ENCODE assay signal across 1 cellular context in the genomic region with DNA sequence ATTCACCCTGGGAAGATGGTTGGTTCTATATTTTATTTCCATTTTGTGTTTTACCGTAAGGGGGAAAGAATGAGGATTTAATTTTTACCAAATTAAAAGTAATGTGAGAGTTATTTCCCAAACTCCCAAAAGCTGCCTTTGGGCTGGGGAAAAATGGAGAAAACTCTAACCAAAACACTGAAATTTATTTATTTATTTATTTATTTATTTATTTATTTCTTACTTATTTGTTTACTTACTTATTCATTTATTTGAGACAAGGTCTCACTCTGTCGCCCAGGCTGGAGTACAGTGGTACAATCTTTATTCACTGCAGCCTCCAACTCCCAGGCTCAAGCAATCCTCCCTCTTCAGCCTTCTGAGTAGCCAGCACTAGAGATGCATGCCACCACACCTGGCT.
TF ChIP-seq lines count a peak whose summit lies in the region.

No MANE protein-coding gene starts in this region.

TF ChIP-seq in HEK293, 187 proteins besides CTCF, POLR2A, EP300 and RAD21 (continued from another document and continues in another):
- TF ChIP-seq, protein P1, sequence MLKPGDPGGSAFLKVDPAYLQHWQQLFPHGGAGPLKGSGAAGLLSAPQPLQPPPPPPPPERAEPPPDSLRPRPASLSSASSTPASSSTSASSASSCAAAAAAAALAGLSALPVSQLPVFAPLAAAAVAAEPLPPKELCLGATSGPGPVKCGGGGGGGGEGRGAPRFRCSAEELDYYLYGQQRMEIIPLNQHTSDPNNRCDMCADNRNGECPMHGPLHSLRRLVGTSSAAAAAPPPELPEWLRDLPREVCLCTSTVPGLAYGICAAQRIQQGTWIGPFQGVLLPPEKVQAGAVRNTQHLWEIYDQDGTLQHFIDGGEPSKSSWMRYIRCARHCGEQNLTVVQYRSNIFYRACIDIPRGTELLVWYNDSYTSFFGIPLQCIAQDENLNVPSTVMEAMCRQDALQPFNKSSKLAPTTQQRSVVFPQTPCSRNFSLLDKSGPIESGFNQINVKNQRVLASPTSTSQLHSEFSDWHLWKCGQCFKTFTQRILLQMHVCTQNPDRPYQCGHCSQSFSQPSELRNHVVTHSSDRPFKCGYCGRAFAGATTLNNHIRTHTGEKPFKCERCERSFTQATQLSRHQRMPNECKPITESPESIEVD (tag by site-specific recombination; IDR thresholded peaks at IDR 0.05): no peak
- TF ChIP-seq ZNF664 (tag by site-specific recombination; IDR thresholded peaks at IDR 0.05): peak; percentile 65; the same call in 1 of the 2 replicates
- peak; percentile 23; the same call in 1 of the 2 replicates for TF ChIP-seq OVOL3 (tag by site-specific recombination; IDR thresholded peaks at IDR 0.05)
- peak; percentile 41; the same call in 1 of the 2 replicates for TF ChIP-seq GLI2 (tag by site-specific recombination; IDR thresholded peaks at IDR 0.05; ENCODE audit: borderline replicate concordance, low read depth)
- TF ChIP-seq ZNF747 (tag by site-specific recombination; IDR thresholded peaks at IDR 0.05): no peak
- peak; percentile 69; the same call in 1 of the 2 replicates for TF ChIP-seq ZNF354C (tag by site-specific recombination; IDR thresholded peaks at IDR 0.05; ENCODE audit: borderline replicate concordance, low read depth)
- no peak for TF ChIP-seq KLF10 (tag by site-specific recombination; IDR thresholded peaks at IDR 0.05)
- TF ChIP-seq ZNF433 (tag by site-specific recombination; IDR thresholded peaks at IDR 0.05; ENCODE audit: low read depth): peak; percentile 65
- TF ChIP-seq SP3 (tag by site-specific recombination; IDR thresholded peaks at IDR 0.05): no peak
- peak; percentile 40; the same call in 1 of the 2 replicates for TF ChIP-seq ZNF629 (tag by site-specific recombination; IDR thresholded peaks at IDR 0.05)
- peak; percentile 63; the same call in 1 of the 2 replicates for TF ChIP-seq ZFP37 (tag by site-specific recombination; IDR thresholded peaks at IDR 0.05)
- no peak for TF ChIP-seq ZNF544 (tag by site-specific recombination; IDR thresholded peaks at IDR 0.05)
- no peak for TF ChIP-seq TRIM28 (IDR thresholded peaks at IDR 0.05; ENCODE audit: borderline replicate concordance, low read length)
- TF ChIP-seq ZNF561 (tag by site-specific recombination; IDR thresholded peaks at IDR 0.05; ENCODE audit: borderline replicate concordance): no peak
- no peak for TF ChIP-seq ZNF324 (tag by site-specific recombination; IDR thresholded peaks at IDR 0.05)
- no peak for TF ChIP-seq ZNF157 (tag by site-specific recombination; IDR thresholded peaks at IDR 0.05)
- TF ChIP-seq SETDB1 (IDR thresholded peaks at IDR 0.05; ENCODE audit: insufficient read length, low read length): no peak
- no peak for TF ChIP-seq ZBTB21 (tag by site-specific recombination; IDR thresholded peaks at IDR 0.05)
- no peak for TF ChIP-seq ZNF24 (tag by site-specific recombination; IDR thresholded peaks at IDR 0.05)
- TF ChIP-seq, protein P2, sequence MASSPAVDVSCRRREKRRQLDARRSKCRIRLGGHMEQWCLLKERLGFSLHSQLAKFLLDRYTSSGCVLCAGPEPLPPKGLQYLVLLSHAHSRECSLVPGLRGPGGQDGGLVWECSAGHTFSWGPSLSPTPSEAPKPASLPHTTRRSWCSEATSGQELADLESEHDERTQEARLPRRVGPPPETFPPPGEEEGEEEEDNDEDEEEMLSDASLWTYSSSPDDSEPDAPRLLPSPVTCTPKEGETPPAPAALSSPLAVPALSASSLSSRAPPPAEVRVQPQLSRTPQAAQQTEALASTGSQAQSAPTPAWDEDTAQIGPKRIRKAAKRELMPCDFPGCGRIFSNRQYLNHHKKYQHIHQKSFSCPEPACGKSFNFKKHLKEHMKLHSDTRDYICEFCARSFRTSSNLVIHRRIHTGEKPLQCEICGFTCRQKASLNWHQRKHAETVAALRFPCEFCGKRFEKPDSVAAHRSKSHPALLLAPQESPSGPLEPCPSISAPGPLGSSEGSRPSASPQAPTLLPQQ (tag by site-specific recombination; IDR thresholded peaks at IDR 0.05): no peak
- TF ChIP-seq ZNF366 (tag by site-specific recombination; conservative IDR thresholded peaks at IDR 0.05): no peak
- no peak for TF ChIP-seq ZNF133 (tag by site-specific recombination; IDR thresholded peaks at IDR 0.05)
- TF ChIP-seq, protein P3, sequence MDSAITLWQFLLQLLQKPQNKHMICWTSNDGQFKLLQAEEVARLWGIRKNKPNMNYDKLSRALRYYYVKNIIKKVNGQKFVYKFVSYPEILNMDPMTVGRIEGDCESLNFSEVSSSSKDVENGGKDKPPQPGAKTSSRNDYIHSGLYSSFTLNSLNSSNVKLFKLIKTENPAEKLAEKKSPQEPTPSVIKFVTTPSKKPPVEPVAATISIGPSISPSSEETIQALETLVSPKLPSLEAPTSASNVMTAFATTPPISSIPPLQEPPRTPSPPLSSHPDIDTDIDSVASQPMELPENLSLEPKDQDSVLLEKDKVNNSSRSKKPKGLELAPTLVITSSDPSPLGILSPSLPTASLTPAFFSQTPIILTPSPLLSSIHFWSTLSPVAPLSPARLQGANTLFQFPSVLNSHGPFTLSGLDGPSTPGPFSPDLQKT (IDR thresholded peaks at IDR 0.05; ENCODE audit: borderline replicate concordance, low read depth, low read length): no peak
- no peak for TF ChIP-seq ZNF707 (tag by site-specific recombination; IDR thresholded peaks at IDR 0.05)
- TF ChIP-seq ZNF19 (tag by site-specific recombination; IDR thresholded peaks at IDR 0.05; ENCODE audit: low read depth): 0 out of 2 replicates have a peak, but pooled peaks have one; percentile 34
- no peak for TF ChIP-seq ZNF596 (tag by site-specific recombination; IDR thresholded peaks at IDR 0.05)
- TF ChIP-seq, protein P4, sequence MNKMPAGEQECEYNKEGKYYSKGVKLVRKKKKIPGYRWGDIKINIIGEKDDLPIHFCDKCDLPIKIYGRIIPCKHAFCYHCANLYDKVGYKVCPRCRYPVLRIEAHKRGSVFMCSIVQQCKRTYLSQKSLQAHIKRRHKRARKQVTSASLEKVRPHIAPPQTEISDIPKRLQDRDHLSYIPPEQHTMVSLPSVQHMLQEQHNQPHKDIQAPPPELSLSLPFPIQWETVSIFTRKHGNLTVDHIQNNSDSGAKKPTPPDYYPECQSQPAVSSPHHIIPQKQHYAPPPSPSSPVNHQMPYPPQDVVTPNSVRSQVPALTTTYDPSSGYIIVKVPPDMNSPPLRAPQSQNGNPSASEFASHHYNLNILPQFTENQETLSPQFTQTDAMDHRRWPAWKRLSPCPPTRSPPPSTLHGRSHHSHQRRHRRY (tag by site-specific recombination; IDR thresholded peaks at IDR 0.05): no peak
- TF ChIP-seq, protein P5, sequence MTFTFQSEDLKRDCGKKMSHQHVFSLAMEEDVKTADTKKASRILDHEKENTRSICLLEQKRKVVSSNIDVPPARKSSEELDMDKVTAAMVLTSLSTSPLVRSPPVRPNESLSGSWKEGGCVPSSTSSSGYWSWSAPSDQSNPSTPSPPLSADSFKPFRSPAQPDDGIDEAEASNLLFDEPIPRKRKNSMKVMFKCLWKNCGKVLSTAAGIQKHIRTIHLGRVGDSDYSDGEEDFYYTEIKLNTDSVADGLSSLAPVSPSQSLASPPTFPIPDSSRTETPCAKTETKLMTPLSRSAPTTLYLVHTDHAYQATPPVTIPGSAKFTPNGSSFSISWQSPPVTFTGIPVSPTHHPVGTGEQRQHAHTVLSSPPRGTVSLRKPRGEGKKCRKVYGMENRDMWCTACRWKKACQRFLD (tag by site-specific recombination; IDR thresholded peaks at IDR 0.05): no peak
- no peak for TF ChIP-seq ZNF549 (tag by site-specific recombination; IDR thresholded peaks at IDR 0.05)
- no peak for TF ChIP-seq ZNF521 (tag by site-specific recombination; IDR thresholded peaks at IDR 0.05)
- no peak for TF ChIP-seq ZNF830 (tag by site-specific recombination; IDR thresholded peaks at IDR 0.05; ENCODE audit: low read depth)
- TF ChIP-seq ZBTB7A (tag by site-specific recombination; IDR thresholded peaks at IDR 0.05; ENCODE audit: low read depth): no peak
- peak; percentile 88; the same call in 1 of the 2 replicates for TF ChIP-seq ZNF560 (tag by site-specific recombination; IDR thresholded peaks at IDR 0.05; ENCODE audit: borderline replicate concordance)
- TF ChIP-seq ZFP41 (tag by site-specific recombination; IDR thresholded peaks at IDR 0.05; ENCODE audit: borderline replicate concordance): no peak
- TF ChIP-seq, protein P6, sequence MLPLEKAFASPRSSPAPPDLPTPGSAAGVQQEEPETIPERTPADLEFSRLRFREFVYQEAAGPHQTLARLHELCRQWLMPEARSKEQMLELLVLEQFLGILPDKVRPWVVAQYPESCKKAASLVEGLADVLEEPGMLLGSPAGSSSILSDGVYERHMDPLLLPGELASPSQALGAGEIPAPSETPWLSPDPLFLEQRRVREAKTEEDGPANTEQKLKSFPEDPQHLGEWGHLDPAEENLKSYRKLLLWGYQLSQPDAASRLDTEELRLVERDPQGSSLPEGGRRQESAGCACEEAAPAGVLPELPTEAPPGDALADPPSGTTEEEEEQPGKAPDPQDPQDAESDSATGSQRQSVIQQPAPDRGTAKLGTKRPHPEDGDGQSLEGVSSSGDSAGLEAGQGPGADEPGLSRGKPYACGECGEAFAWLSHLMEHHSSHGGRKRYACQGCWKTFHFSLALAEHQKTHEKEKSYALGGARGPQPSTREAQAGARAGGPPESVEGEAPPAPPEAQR (tag by site-specific recombination; IDR thresholded peaks at IDR 0.05): no peak
- TF ChIP-seq, protein P7, sequence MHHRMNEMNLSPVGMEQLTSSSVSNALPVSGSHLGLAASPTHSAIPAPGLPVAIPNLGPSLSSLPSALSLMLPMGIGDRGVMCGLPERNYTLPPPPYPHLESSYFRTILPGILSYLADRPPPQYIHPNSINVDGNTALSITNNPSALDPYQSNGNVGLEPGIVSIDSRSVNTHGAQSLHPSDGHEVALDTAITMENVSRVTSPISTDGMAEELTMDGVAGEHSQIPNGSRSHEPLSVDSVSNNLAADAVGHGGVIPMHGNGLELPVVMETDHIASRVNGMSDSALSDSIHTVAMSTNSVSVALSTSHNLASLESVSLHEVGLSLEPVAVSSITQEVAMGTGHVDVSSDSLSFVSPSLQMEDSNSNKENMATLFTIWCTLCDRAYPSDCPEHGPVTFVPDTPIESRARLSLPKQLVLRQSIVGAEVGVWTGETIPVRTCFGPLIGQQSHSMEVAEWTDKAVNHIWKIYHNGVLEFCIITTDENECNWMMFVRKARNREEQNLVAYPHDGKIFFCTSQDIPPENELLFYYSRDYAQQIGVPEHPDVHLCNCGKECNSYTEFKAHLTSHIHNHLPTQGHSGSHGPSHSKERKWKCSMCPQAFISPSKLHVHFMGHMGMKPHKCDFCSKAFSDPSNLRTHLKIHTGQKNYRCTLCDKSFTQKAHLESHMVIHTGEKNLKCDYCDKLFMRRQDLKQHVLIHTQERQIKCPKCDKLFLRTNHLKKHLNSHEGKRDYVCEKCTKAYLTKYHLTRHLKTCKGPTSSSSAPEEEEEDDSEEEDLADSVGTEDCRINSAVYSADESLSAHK (tag by site-specific recombination; IDR thresholded peaks at IDR 0.05): no peak
- TF ChIP-seq, protein P8, sequence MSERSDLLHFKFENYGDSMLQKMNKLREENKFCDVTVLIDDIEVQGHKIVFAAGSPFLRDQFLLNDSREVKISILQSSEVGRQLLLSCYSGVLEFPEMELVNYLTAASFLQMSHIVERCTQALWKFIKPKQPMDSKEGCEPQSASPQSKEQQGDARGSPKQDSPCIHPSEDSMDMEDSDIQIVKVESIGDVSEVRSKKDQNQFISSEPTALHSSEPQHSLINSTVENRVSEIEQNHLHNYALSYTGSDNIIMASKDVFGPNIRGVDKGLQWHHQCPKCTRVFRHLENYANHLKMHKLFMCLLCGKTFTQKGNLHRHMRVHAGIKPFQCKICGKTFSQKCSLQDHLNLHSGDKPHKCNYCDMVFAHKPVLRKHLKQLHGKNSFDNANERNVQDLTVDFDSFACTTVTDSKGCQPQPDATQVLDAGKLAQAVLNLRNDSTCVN (tag by site-specific recombination; optimal IDR thresholded peaks at IDR 0.05): no peak
- no peak for TF ChIP-seq SCRT1 (tag by site-specific recombination; IDR thresholded peaks at IDR 0.05; ENCODE audit: borderline replicate concordance)
- TF ChIP-seq TCF7L2 (IDR thresholded peaks at IDR 0.05; ENCODE audit: borderline replicate concordance, low read depth, low read length): no peak
- no peak for TF ChIP-seq ZNF514 (tag by site-specific recombination; IDR thresholded peaks at IDR 0.05)
- no peak for TF ChIP-seq ZFHX2 (tag by site-specific recombination; conservative IDR thresholded peaks at IDR 0.05)
- TF ChIP-seq ZNF350 (tag by site-specific recombination; IDR thresholded peaks at IDR 0.05): no peak
- no peak for TF ChIP-seq ZNF184 (tag by site-specific recombination; IDR thresholded peaks at IDR 0.05)
- no peak for TF ChIP-seq ZNF223 (tag by site-specific recombination; IDR thresholded peaks at IDR 0.05)
- TF ChIP-seq, protein P9, sequence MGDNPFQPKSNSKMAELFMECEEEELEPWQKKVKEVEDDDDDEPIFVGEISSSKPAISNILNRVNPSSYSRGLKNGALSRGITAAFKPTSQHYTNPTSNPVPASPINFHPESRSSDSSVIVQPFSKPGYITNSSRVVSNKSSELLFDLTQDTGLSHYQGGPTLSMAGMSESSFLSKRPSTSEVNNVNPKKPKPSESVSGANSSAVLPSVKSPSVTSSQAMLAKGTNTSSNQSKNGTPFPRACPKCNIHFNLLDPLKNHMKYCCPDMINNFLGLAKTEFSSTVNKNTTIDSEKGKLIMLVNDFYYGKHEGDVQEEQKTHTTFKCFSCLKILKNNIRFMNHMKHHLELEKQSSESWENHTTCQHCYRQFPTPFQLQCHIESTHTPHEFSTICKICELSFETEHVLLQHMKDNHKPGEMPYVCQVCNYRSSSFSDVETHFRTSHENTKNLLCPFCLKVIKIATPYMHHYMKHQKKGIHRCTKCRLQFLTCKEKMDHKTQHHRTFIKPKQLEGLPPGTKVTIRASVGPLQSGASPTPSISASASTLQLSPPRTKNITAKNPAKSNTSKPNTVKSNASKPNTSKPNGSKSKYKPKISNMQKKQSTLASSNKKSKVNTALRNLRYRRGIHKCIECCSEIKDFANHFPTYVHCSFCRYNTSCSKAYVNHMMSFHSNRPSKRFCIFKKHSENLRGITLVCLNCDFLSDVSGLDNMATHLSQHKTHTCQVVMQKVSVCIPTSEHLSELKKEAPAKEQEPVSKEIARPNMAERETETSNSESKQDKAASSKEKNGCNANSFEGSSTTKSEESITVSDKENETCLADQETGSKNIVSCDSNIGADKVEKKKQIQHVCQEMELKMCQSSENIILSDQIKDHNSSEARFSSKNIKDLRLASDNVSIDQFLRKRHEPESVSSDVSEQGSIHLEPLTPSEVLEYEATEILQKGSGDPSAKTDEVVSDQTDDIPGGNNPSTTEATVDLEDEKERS (tag by site-specific recombination; IDR thresholded peaks at IDR 0.05): no peak
- TF ChIP-seq ZNF114 (tag by site-specific recombination; IDR thresholded peaks at IDR 0.05): no peak
- TF ChIP-seq, protein P10, sequence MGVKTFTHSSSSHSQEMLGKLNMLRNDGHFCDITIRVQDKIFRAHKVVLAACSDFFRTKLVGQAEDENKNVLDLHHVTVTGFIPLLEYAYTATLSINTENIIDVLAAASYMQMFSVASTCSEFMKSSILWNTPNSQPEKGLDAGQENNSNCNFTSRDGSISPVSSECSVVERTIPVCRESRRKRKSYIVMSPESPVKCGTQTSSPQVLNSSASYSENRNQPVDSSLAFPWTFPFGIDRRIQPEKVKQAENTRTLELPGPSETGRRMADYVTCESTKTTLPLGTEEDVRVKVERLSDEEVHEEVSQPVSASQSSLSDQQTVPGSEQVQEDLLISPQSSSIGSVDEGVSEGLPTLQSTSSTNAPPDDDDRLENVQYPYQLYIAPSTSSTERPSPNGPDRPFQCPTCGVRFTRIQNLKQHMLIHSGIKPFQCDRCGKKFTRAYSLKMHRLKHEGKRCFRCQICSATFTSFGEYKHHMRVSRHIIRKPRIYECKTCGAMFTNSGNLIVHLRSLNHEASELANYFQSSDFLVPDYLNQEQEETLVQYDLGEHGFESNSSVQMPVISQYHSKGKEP (tag by site-specific recombination; IDR thresholded peaks at IDR 0.05): no peak
- no peak for TF ChIP-seq ZNF585B (tag by site-specific recombination; IDR thresholded peaks at IDR 0.05)
- TF ChIP-seq ZBTB17 (tag by site-specific recombination; IDR thresholded peaks at IDR 0.05): no peak
